In the genomic region with DNA sequence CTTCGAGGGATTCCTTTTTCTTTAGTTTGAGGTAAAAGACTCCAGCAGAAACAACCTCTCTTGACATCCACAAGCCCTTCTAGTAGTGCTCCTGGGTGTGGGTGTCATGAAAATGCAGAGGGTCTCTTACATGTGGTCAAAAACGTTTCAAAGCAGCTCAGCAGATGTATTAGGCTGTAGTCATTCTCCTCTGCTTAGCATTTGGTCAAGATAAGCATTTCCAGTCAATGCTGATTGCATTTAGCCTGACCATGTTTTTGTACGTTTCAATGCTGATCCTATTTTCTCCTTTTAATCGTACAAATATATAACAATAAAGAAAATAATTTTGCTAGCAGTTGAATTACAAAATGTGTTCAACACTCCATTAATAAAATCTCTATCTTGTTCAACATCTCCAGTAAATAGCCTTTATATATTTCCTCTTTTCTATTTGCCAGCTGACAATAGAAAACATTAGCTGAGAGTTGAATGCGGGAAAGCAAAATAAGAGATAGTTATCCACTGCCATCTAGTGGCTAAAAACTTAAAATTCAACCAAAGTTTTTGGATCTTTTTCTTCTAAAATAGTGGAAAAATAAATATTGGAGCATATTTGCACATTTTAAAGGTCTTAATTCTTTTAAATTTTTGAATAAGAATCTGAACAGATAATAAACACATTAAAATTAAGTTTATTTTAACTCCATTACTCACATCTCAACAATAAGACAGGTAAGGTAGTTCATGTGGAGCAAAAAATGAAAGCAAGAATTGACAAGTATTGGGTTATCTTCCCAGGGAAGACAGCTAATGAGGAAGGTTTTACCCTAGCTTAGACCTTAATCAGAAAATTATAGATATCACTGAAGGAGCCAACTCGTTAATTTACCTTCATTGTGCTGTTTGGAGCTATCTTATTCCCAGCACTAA, we compare ENCODE assay signal across 10 cellular contexts. TPM values are rescaled to one million over a fixed set of nuclear protein-coding genes. Genes with fewer than 3 reads are reported as not detected.
DNase-seq lines count a peak whose midpoint lies in the region; ATAC-seq and TF ChIP-seq lines count a peak whose summit lies in the region.
"Had no signal": no experiment of that assay in that cellular context is flagged by ENCODE, and none has a peak within 500 bp of the region (broad histone marks: within the 10 kb centered on the region; RNA-seq: fewer than 3 reads in every experiment).

No MANE protein-coding gene starts in this region.

- 18 to 48% methylated on average over 2 to 6 of the region's 6 CpGs for WGBS in endodermal cell (ENCODE audit: insufficient coverage in 1 of 2, insufficient read length in 1 of 2), 2 experiments
- 16 to 24% (median 18%) methylated on average over 6 of the region's 6 CpGs for WGBS in ovary, 3 donors

- no peak overlapping the region for H3K4me3 ChIP-seq in AG09309 (ENCODE audit: control insufficient read depth, low read depth, low read length)
- H3K4me3 ChIP-seq in endodermal cell (ENCODE audit: low read length) = no peak overlapping the region
- no peak overlapping the region for H3K4me3 ChIP-seq in ovary
- H3K4me3 ChIP-seq: HAP-1 had no signal

- H3K27me3 ChIP-seq in endodermal cell (ENCODE audit: control insufficient read depth, insufficient read depth, low read length, poor library complexity, severe bottlenecking) = peaks cover 78% of the 10 kb centered on the region
- no peaks in the 10 kb centered on the region for H3K27me3 ChIP-seq in ovary

- H3K4me1 ChIP-seq in endodermal cell (ENCODE audit: control insufficient read depth, insufficient read depth, low read length) (peaks cover 3% of the 10 kb centered on the region), ovary (ENCODE audit: insufficient read depth) (no peaks in the 10 kb centered on the region)
- H3K4me1 ChIP-seq: HAP-1 had no signal

- peaks cover 67% of the 10 kb centered on the region for H3K27me3 Mint-ChIP-seq in endodermal cell (ENCODE audit: insufficient read depth)
- peaks cover 28% of the 10 kb centered on the region for H3K27me3 Mint-ChIP-seq in Calu3 (ENCODE audit: unreplicated experiment)

- H3K4me1 Mint-ChIP-seq in endodermal cell = peaks cover 6% of the 10 kb centered on the region
- H3K4me1 Mint-ChIP-seq in Calu3 (ENCODE audit: low read depth, unreplicated experiment) = no peaks in the 10 kb centered on the region

- no peaks in the 10 kb centered on the region for H3K9me3 ChIP-seq in endodermal cell (ENCODE audit: control insufficient read depth, low read length)
- H3K9me3 ChIP-seq in ovary = no peaks in the 10 kb centered on the region
- H3K9me3 ChIP-seq: HAP-1 had no signal

- CTCF ChIA-PET in Calu3 (lab: Charles Lee) = interaction anchor here (0.7 to 1.0 kb wide), 3 partner anchors 175 to 263 kb away, joined by 3 read pairs; no protein-coding TSS in a partner anchor

- ATAC-seq in GM18909 (IDR thresholded peaks at IDR 0.05; ENCODE audit: poor library complexity, unreplicated experiment) (peak; percentile 42), GM21723 (IDR thresholded peaks at IDR 0.05; ENCODE audit: unreplicated experiment) (no peak)

- H3K4me3 Mint-ChIP-seq in endodermal cell (no peak overlapping the region), Calu3 (ENCODE audit: low read depth, unreplicated experiment) (no peak overlapping the region)
- H3K4me3 Mint-ChIP-seq: dendritic cell treated with granulocyte-macrophage colony-stimulating factor and Interleukin-4, amounts not matched to agents 40 ng/mL and 50 ng/mL, for 4 days had no signal

- H3K27ac Mint-ChIP-seq in endodermal cell (no peak overlapping the region), Calu3 (ENCODE audit: unreplicated experiment) (no peak overlapping the region)
- H3K27ac Mint-ChIP-seq: dendritic cell treated with granulocyte-macrophage colony-stimulating factor and Interleukin-4, amounts not matched to agents 40 ng/mL and 50 ng/mL, for 4 days had no signal

- H3K27ac ChIP-seq in endodermal cell (ENCODE audit: low read depth, low read length) (no peak overlapping the region), ovary (no peak overlapping the region)

- TF ChIP-seq CTCF in AG09309 (IDR thresholded peaks at IDR 0.05; ENCODE audit: control insufficient read depth, insufficient read depth, low read depth, low read length, missing control alignments) (peak; percentile 48), endodermal cell (conservative IDR thresholded peaks at IDR 0.05) (peak; percentile 82), ovary (IDR thresholded peaks at IDR 0.05) (peak in 2 of 3 donors; percentile 18 to 29), Calu3 (IDR thresholded peaks at IDR 0.05; ENCODE audit: unreplicated experiment) (no peak)

- no peak for TF ChIP-seq EP300 in ovary (IDR thresholded peaks at IDR 0.05)

- H3K9ac ChIP-seq in endodermal cell (ENCODE audit: extremely low read depth, low read length, poor library complexity, severe bottlenecking) = no peak overlapping the region

- intact Hi-C loops in ovary (cut with DNase I) (loop anchor here in 2 of 4 donors (10.0 kb wide), 1 partner anchor 260 kb away; no protein-coding TSS in a partner anchor), Calu3 (cut with micrococcal nuclease; ENCODE audit: unreplicated experiment) (loop anchor here (1.0 to 5.0 kb wide), 3 partner anchors 140 to 373 kb away; no protein-coding TSS in a partner anchor)

- TF ChIP-seq POLR2A in ovary (IDR thresholded peaks at IDR 0.05) = no peak

- H3K9me3 Mint-ChIP-seq in endodermal cell (no peaks in the 10 kb centered on the region), Calu3 (ENCODE audit: low read depth, unreplicated experiment) (no peaks in the 10 kb centered on the region)
- H3K9me3 Mint-ChIP-seq: dendritic cell treated with granulocyte-macrophage colony-stimulating factor and Interleukin-4, amounts not matched to agents 40 ng/mL and 50 ng/mL, for 4 days had no signal

- H3K36me3 ChIP-seq in endodermal cell (ENCODE audit: control insufficient read depth, insufficient read depth, low read length) (no peaks in the 10 kb centered on the region), ovary (no peaks in the 10 kb centered on the region)
- H3K36me3 ChIP-seq: HAP-1 had no signal

- no peaks in the 10 kb centered on the region for H3K36me3 Mint-ChIP-seq in endodermal cell (ENCODE audit: low read depth)
- no peaks in the 10 kb centered on the region for H3K36me3 Mint-ChIP-seq in Calu3 (ENCODE audit: insufficient read depth, unreplicated experiment)

- DNase-seq in AG09309 (ENCODE audit: low read depth) (no peak), NCI-H774 (lab: John Stamatoyannopoulos, UW) (peak; percentile 28), endodermal cell (no peak), ovary (no peak), Calu3 (no peak), SHP77 treated with DMSO at 0.1 percent for 48 hours (lab: John Stamatoyannopoulos, UW) (no peak)

- BruUV-seq in Calu3 (replicated peaks; lab: Mats Ljungman, UMichigan) = no TSS peak

RNA-seq across cellular contexts. Expression of a gene that starts 15.2 kb away (rescaled TPM):
- 10 to 100 TPM; 19.4 to 24.2 TPM for total RNA-seq in endodermal cell
- polyA plus RNA-seq in endodermal cell (2013, experiment 1 of 2) = 31.4 TPM
- polyA plus RNA-seq in endodermal cell (2013, experiment 2 of 2) = 26.9 TPM
- total RNA-seq in ovary = 10 to 100 TPM; 12.8 to 28.4 (median 22.5) TPM
- 10 to 100 TPM; 11.1 to 14.4 TPM for polyA plus RNA-seq in ovary
- total RNA-seq in Calu3 (2022) = 17.2 and 19.2 TPM in 2 replicates
